28 cellular contexts compared by ENCODE assay signal in genomic region chr17:36512641-36513040, GRCh38.
"Had no signal": no experiment of that assay in that cellular context is flagged by ENCODE, and none has a peak within 500 bp of the region (broad histone marks: within the 10 kb centered on the region; RNA-seq: fewer than 3 reads in every experiment).

No MANE protein-coding gene starts in this region.

- H3K36me3 Mint-ChIP-seq: natural killer cell treated with Interleukin-12 subunit alpha and Interleukin-12 subunit beta and Interleukin-15 and Interleukin-18, amount 100 ng/mL, for 72 hours had no signal

- H3K4me3 Mint-ChIP-seq: activated CD4-positive, alpha-beta memory T cell treated with anti-CD3 and anti-CD28 coated beads for 36 hours; activated T-cell treated with anti-CD3 and anti-CD28 coated beads, Interleukin-2, amount 50 U/mL, for 4 hours; activated T-helper 17 cell treated with anti-CD3 and anti-CD28 coated beads, Interleukin-2, amount 50 U/mL, for 72 hours; central memory CD8-positive, alpha-beta T cell; natural killer cell treated with Interleukin-12 subunit alpha and Interleukin-12 subunit beta and Interleukin-15 and Interleukin-18, amount 100 ng/mL, for 72 hours had no signal

- H3K27me3 Mint-ChIP-seq: activated CD4-positive, alpha-beta memory T cell treated with anti-CD3 and anti-CD28 coated beads for 36 hours; activated T-helper 17 cell treated with anti-CD3 and anti-CD28 coated beads, Interleukin-2, amount 50 U/mL, for 72 hours; central memory CD8-positive, alpha-beta T cell; natural killer cell treated with Interleukin-12 subunit alpha and Interleukin-12 subunit beta and Interleukin-15 and Interleukin-18, amount 100 ng/mL, for 72 hours had no signal

- H3K4me1 Mint-ChIP-seq: activated T-helper 17 cell treated with anti-CD3 and anti-CD28 coated beads, Interleukin-2, amount 50 U/mL, for 72 hours; central memory CD8-positive, alpha-beta T cell had no signal

- H3K27me3 ChIP-seq: breast epithelium, spleen, uterus had no signal

- H3K9me3 Mint-ChIP-seq: activated CD4-positive, alpha-beta memory T cell treated with anti-CD3 and anti-CD28 coated beads for 36 hours; activated naive CD4-positive, alpha-beta T cell treated with anti-CD3 and anti-CD28 coated beads, Interleukin-2, amount 50 U/mL, for 72 hours; activated T-cell treated with anti-CD3 and anti-CD28 coated beads, Interleukin-2, amount 50 U/mL, for 4 hours; activated T-helper 17 cell treated with anti-CD3 and anti-CD28 coated beads, Interleukin-2, amount 50 U/mL, for 72 hours; central memory CD8-positive, alpha-beta T cell; natural killer cell treated with Interleukin-12 subunit alpha and Interleukin-12 subunit beta and Interleukin-15 and Interleukin-18, amount 100 ng/mL, for 72 hours had no signal

- H3K36me3 ChIP-seq: breast epithelium, uterus had no signal

- DNase-seq: activated CD4-positive, alpha-beta memory T cell treated with anti-CD3 and anti-CD28 coated beads for 36 hours; activated CD4-positive, alpha-beta T cell treated with anti-CD3 and anti-CD28 coated beads for 48 hours; activated naive CD4-positive, alpha-beta T cell; activated T-cell treated with anti-CD3 and anti-CD28 coated beads, Interleukin-2, amount 50 U/mL, for 4 hours; dermis blood vessel endothelial cell; effector CD4-positive, alpha-beta T cell; left ventricle myocardium inferior; mesendoderm; mucosa of descending colon; posterior cingulate gyrus; right cardiac atrium; spleen; stimulated activated naive CD8-positive, alpha-beta T cell treated with anti-CD3 and anti-CD28 coated beads, Interleukin-15, Interleukin-2, amounts not matched to agents 100 U/mL and 50 U/mL, for 24 hours; T-helper 9 cell; trophoblast cell; uterus had no signal

- H3K4me3 ChIP-seq: breast epithelium, left ventricle myocardium inferior, lung, mucosa of descending colon, spleen, thoracic aorta, uterus had no signal

- ATAC-seq: activated naive CD4-positive, alpha-beta T cell treated with anti-CD3 and anti-CD28 coated beads, Interleukin-2, amount 50 U/mL, for 72 hours; activated T-cell treated with anti-CD3 and anti-CD28 coated beads, Interleukin-2, amount 50 U/mL, for 4 hours; activated T-helper 17 cell treated with anti-CD3 and anti-CD28 coated beads, Interleukin-2, amount 50 U/mL, for 72 hours; mucosa of descending colon; natural killer cell treated with Interleukin-12 subunit alpha and Interleukin-12 subunit beta and Interleukin-15 and Interleukin-18, amount 100 ng/mL, for 72 hours; stimulated activated naive CD8-positive, alpha-beta T cell treated with anti-CD3 and anti-CD28 coated beads, Interleukin-15, Interleukin-2, amounts not matched to agents 100 U/mL and 50 U/mL, for 24 hours had no signal

- H3K27ac ChIP-seq: breast epithelium, epithelial cell of prostate, left ventricle myocardium inferior, spleen, thoracic aorta, uterus, VCaP had no signal

- H3K4me1 ChIP-seq: breast epithelium, spleen, uterus had no signal

- H3K9me3 ChIP-seq: breast epithelium, left ventricle myocardium inferior, mucosa of descending colon, spleen, thoracic aorta, uterus had no signal

- H3K27ac Mint-ChIP-seq: activated CD4-positive, alpha-beta memory T cell treated with anti-CD3 and anti-CD28 coated beads for 36 hours; activated T-helper 17 cell treated with anti-CD3 and anti-CD28 coated beads, Interleukin-2, amount 50 U/mL, for 72 hours; natural killer cell treated with Interleukin-12 subunit alpha and Interleukin-12 subunit beta and Interleukin-15 and Interleukin-18, amount 100 ng/mL, for 72 hours had no signal

- FAIRE-seq: colon, frontal cortex, TTC549 had no signal
